ENCODE assay signal across 1 cellular context in genomic region chr1:1307908-1308755, GRCh38.
A peak's percentile ranks its signal among the peaks of the same experiment; 100 is the strongest.
TF ChIP-seq lines count a peak whose summit lies in the region.

A gene with protein sequence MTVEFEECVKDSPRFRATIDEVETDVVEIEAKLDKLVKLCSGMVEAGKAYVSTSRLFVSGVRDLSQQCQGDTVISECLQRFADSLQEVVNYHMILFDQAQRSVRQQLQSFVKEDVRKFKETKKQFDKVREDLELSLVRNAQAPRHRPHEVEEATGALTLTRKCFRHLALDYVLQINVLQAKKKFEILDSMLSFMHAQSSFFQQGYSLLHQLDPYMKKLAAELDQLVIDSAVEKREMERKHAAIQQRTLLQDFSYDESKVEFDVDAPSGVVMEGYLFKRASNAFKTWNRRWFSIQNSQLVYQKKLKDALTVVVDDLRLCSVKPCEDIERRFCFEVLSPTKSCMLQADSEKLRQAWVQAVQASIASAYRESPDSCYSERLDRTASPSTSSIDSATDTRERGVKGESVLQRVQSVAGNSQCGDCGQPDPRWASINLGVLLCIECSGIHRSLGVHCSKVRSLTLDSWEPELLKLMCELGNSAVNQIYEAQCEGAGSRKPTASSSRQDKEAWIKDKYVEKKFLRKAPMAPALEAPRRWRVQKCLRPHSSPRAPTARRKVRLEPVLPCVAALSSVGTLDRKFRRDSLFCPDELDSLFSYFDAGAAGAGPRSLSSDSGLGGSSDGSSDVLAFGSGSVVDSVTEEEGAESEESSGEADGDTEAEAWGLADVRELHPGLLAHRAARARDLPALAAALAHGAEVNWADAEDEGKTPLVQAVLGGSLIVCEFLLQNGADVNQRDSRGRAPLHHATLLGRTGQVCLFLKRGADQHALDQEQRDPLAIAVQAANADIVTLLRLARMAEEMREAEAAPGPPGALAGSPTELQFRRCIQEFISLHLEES (minus strand): TSS chr1:1307930. CDS start chr1:1307815, 115 bp downstream.
A gene with protein sequence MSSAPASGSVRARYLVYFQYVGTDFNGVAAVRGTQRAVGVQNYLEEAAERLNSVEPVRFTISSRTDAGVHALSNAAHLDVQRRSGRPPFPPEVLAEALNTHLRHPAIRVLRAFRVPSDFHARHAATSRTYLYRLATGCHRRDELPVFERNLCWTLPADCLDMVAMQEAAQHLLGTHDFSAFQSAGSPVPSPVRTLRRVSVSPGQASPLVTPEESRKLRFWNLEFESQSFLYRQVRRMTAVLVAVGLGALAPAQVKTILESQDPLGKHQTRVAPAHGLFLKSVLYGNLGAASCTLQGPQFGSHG (plus strand): TSS chr1:1308597. CDS start chr1:1308644, 47 bp downstream.

TF ChIP-seq in HepG2, 621 proteins besides CTCF, POLR2A, EP300 and RAD21 (continues in another document):
- no peak for TF ChIP-seq TCF12 (IDR thresholded peaks at IDR 0.05)
- TF ChIP-seq TCF12 (CRISPR knock-in tag; IDR thresholded peaks at IDR 0.05), result no peak
- TF ChIP-seq ZMYM3 (CRISPR knock-in tag; IDR thresholded peaks at IDR 0.05), result 0 out of 2 replicates have a peak, but pooled peaks have one; percentile 6
- TF ChIP-seq MLX (CRISPR knock-in tag; IDR thresholded peaks at IDR 0.05), result no peak
- TF ChIP-seq, protein P1, sequence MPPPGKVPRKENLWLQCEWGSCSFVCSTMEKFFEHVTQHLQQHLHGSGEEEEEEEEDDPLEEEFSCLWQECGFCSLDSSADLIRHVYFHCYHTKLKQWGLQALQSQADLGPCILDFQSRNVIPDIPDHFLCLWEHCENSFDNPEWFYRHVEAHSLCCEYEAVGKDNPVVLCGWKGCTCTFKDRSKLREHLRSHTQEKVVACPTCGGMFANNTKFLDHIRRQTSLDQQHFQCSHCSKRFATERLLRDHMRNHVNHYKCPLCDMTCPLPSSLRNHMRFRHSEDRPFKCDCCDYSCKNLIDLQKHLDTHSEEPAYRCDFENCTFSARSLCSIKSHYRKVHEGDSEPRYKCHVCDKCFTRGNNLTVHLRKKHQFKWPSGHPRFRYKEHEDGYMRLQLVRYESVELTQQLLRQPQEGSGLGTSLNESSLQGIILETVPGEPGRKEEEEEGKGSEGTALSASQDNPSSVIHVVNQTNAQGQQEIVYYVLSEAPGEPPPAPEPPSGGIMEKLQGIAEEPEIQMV (CRISPR knock-in tag; IDR thresholded peaks at IDR 0.05; ENCODE audit: low read depth), result peak; percentile 81
- no peak for TF ChIP-seq ZNF230 (CRISPR knock-in tag; IDR thresholded peaks at IDR 0.05)
- TF ChIP-seq GTF3A (CRISPR knock-in tag; conservative IDR thresholded peaks at IDR 0.05), result no peak
- no peak for TF ChIP-seq PRMT3 (CRISPR knock-in tag; IDR thresholded peaks at IDR 0.05; ENCODE audit: borderline replicate concordance, low read depth)
- TF ChIP-seq NR2F1 (CRISPR knock-in tag; IDR thresholded peaks at IDR 0.05), result no peak
- no peak for TF ChIP-seq ZNF101 (CRISPR knock-in tag; IDR thresholded peaks at IDR 0.05; ENCODE audit: borderline replicate concordance, low read depth)
- peak; percentile 19; the same call in 1 of the 2 replicates for TF ChIP-seq ERF (CRISPR knock-in tag; IDR thresholded peaks at IDR 0.05)
- TF ChIP-seq ZFAT (CRISPR knock-in tag; conservative IDR thresholded peaks at IDR 0.05), result 0 out of 2 replicates have a peak, but pooled peaks have one; percentile 36
- no peak for TF ChIP-seq HOXA7 (CRISPR knock-in tag; IDR thresholded peaks at IDR 0.05)
- TF ChIP-seq BORCS8-MEF2B (CRISPR knock-in tag; IDR thresholded peaks at IDR 0.05), result 0 out of 2 replicates have a peak, but pooled peaks have one; percentile 29
- TF ChIP-seq ZSCAN22 (CRISPR knock-in tag; IDR thresholded peaks at IDR 0.05), result no peak
- no peak for TF ChIP-seq PAX8 (CRISPR knock-in tag; IDR thresholded peaks at IDR 0.05; ENCODE audit: borderline replicate concordance)
- TF ChIP-seq TBP (CRISPR knock-in tag; IDR thresholded peaks at IDR 0.05), result no peak
- no peak for TF ChIP-seq HHEX (CRISPR knock-in tag; IDR thresholded peaks at IDR 0.05)
- TF ChIP-seq IRF2 (CRISPR knock-in tag; IDR thresholded peaks at IDR 0.05), result peak; percentile 44; the same call in 1 of the 2 replicates
- 0 out of 2 replicates have a peak, but pooled peaks have one; percentile 20 for TF ChIP-seq ZNF235 (CRISPR knock-in tag; IDR thresholded peaks at IDR 0.05; ENCODE audit: borderline replicate concordance)
- no peak for TF ChIP-seq RNF2 (conservative IDR thresholded peaks at IDR 0.05; ENCODE audit: low read depth)
- peak; percentile 73; the same call in 1 of the 2 replicates for TF ChIP-seq CHD2 (IDR thresholded peaks at IDR 0.05; ENCODE audit: low read depth, low read length)
- peak; percentile 54; the same call in 1 of the 2 replicates for TF ChIP-seq ZNF264 (CRISPR knock-in tag; IDR thresholded peaks at IDR 0.05)
- TF ChIP-seq, protein P2, sequence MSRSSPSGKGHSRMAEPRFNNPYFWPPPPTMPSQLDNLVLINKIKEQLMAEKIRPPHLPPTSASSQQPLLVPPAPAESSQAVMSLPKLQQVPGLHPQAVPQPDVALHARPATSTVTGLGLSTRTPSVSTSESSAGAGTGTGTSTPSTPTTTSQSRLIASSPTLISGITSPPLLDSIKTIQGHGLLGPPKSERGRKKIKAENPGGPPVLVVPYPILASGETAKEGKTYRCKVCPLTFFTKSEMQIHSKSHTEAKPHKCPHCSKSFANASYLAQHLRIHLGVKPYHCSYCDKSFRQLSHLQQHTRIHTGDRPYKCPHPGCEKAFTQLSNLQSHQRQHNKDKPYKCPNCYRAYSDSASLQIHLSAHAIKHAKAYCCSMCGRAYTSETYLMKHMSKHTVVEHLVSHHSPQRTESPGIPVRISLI (CRISPR knock-in tag; IDR thresholded peaks at IDR 0.05; ENCODE audit: borderline replicate concordance), result peak; percentile 19; the same call in 1 of the 2 replicates
- no peak for TF ChIP-seq HMG20A (CRISPR knock-in tag; IDR thresholded peaks at IDR 0.05; ENCODE audit: borderline replicate concordance)
- 0 out of 2 replicates have a peak, but pooled peaks have one; percentile 47 for TF ChIP-seq ATF7-NPFF (CRISPR knock-in tag; IDR thresholded peaks at IDR 0.05; ENCODE audit: low read depth)
- TF ChIP-seq, protein P3, sequence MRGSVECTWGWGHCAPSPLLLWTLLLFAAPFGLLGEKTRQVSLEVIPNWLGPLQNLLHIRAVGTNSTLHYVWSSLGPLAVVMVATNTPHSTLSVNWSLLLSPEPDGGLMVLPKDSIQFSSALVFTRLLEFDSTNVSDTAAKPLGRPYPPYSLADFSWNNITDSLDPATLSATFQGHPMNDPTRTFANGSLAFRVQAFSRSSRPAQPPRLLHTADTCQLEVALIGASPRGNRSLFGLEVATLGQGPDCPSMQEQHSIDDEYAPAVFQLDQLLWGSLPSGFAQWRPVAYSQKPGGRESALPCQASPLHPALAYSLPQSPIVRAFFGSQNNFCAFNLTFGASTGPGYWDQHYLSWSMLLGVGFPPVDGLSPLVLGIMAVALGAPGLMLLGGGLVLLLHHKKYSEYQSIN (CRISPR knock-in tag; IDR thresholded peaks at IDR 0.05; ENCODE audit: borderline replicate concordance), result no peak
- peak; percentile 39; the same call in 1 of the 2 replicates for TF ChIP-seq KDM5A (IDR thresholded peaks at IDR 0.05; ENCODE audit: borderline replicate concordance, low read length)
- TF ChIP-seq, protein P4, sequence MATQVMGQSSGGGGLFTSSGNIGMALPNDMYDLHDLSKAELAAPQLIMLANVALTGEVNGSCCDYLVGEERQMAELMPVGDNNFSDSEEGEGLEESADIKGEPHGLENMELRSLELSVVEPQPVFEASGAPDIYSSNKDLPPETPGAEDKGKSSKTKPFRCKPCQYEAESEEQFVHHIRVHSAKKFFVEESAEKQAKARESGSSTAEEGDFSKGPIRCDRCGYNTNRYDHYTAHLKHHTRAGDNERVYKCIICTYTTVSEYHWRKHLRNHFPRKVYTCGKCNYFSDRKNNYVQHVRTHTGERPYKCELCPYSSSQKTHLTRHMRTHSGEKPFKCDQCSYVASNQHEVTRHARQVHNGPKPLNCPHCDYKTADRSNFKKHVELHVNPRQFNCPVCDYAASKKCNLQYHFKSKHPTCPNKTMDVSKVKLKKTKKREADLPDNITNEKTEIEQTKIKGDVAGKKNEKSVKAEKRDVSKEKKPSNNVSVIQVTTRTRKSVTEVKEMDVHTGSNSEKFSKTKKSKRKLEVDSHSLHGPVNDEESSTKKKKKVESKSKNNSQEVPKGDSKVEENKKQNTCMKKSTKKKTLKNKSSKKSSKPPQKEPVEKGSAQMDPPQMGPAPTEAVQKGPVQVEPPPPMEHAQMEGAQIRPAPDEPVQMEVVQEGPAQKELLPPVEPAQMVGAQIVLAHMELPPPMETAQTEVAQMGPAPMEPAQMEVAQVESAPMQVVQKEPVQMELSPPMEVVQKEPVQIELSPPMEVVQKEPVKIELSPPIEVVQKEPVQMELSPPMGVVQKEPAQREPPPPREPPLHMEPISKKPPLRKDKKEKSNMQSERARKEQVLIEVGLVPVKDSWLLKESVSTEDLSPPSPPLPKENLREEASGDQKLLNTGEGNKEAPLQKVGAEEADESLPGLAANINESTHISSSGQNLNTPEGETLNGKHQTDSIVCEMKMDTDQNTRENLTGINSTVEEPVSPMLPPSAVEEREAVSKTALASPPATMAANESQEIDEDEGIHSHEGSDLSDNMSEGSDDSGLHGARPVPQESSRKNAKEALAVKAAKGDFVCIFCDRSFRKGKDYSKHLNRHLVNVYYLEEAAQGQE (IDR thresholded peaks at IDR 0.05; ENCODE audit: borderline replicate concordance in 1 of 2, low read depth in 1 of 2, low read length in 2 of 2), result no peak
- TF ChIP-seq ZNF557 (CRISPR knock-in tag; IDR thresholded peaks at IDR 0.05), result no peak
- peak; percentile 63 for TF ChIP-seq KAT8 (CRISPR knock-in tag; IDR thresholded peaks at IDR 0.05)
- TF ChIP-seq, protein P5, sequence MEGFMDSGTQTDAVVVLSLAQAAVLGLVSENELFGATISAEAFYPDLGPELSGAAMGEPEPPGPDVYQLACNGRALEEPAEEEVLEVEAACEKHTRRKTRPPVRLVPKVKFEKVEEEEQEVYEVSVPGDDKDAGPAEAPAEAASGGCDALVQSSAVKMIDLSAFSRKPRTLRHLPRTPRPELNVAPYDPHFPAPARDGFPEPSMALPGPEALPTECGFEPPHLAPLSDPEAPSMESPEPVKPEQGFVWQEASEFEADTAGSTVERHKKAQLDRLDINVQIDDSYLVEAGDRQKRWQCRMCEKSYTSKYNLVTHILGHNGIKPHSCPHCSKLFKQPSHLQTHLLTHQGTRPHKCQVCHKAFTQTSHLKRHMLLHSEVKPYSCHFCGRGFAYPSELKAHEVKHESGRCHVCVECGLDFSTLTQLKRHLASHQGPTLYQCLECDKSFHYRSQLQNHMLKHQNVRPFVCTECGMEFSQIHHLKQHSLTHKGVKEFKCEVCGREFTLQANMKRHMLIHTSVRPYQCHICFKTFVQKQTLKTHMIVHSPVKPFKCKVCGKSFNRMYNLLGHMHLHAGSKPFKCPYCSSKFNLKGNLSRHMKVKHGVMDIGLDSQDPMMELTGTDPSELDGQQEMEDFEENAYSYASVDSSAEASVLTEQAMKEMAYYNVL (CRISPR knock-in tag; IDR thresholded peaks at IDR 0.05; ENCODE audit: borderline replicate concordance), result no peak
- TF ChIP-seq FOXA3 (CRISPR knock-in tag; IDR thresholded peaks at IDR 0.05), result 0 out of 2 replicates have a peak, but pooled peaks have one; percentile 6
- no peak for TF ChIP-seq RERE (CRISPR knock-in tag; IDR thresholded peaks at IDR 0.05; ENCODE audit: low read depth)
- TF ChIP-seq SIX4 (CRISPR knock-in tag; IDR thresholded peaks at IDR 0.05), result no peak
- no peak for TF ChIP-seq ARID2 (CRISPR knock-in tag; IDR thresholded peaks at IDR 0.05; ENCODE audit: borderline replicate concordance)
- no peak for TF ChIP-seq THYN1 (CRISPR knock-in tag; IDR thresholded peaks at IDR 0.05; ENCODE audit: borderline replicate concordance, low read depth)
- TF ChIP-seq HOXA3 (CRISPR knock-in tag; IDR thresholded peaks at IDR 0.05), result peak; percentile 85
- TF ChIP-seq CENPT (CRISPR knock-in tag; IDR thresholded peaks at IDR 0.05; ENCODE audit: low read depth), result no peak
- TF ChIP-seq JUN (CRISPR knock-in tag; IDR thresholded peaks at IDR 0.05), result 0 out of 2 replicates have a peak, but pooled peaks have one; percentile 56
- TF ChIP-seq POLR2AphosphoS2 (IDR thresholded peaks at IDR 0.05; ENCODE audit: low read depth, low read length), result no peak
- no peak for TF ChIP-seq SOX6 (IDR thresholded peaks at IDR 0.05)
- peak; percentile 38; the same call in 1 of the 2 replicates for TF ChIP-seq SOX6 (CRISPR knock-in tag; IDR thresholded peaks at IDR 0.05)
- no peak for TF ChIP-seq RXRB (CRISPR knock-in tag; IDR thresholded peaks at IDR 0.05; ENCODE audit: borderline replicate concordance)
- TF ChIP-seq TAF1 (CRISPR knock-in tag; IDR thresholded peaks at IDR 0.05), result peak; percentile 35; the same call in 1 of the 2 replicates
